Comparison of ENCODE assay signal across 8 cellular contexts in genomic region chr6:34248727-34249468, GRCh38. TPM values are rescaled to one million over a fixed set of nuclear protein-coding genes. Genes with fewer than 3 reads are reported as not detected.
DNase-seq lines count a peak whose midpoint lies in the region; ATAC-seq, FAIRE-seq and TF ChIP-seq lines count a peak whose summit lies in the region.

SMIM29 (minus strand) TSS chr6:34249006; CDS start chr6:34247791, 1,215 bp downstream.

- no peak for FAIRE-seq in astrocyte (lab: Jason Lieb, UNC)

- no peaks in the 10 kb centered on the region for H3K36me3 ChIP-seq in astrocyte (ENCODE audit: insufficient read depth, low read length)

- peak; percentile 74 for ATAC-seq in GM18502 (IDR thresholded peaks at IDR 0.05; ENCODE audit: poor library complexity, unreplicated experiment)
- ATAC-seq in HG02973 (IDR thresholded peaks at IDR 0.05; ENCODE audit: unreplicated experiment) = peak; percentile 76
- no peak for ATAC-seq in HG03469 (IDR thresholded peaks at IDR 0.05; ENCODE audit: unreplicated experiment)

- peak within 1 kb of the TSS; percentile 77 for H3K27ac Mint-ChIP-seq in astrocyte (ENCODE audit: unreplicated experiment)

- peak; percentile 84 for DNase-seq in NCI-H2029 treated with DMSO at 0.1 percent for 48 hours (lab: John Stamatoyannopoulos, UW)
- DNase-seq in T-helper 22 cell (ENCODE audit: low read depth) = peak; percentile 95
- peak; percentile 84 for DNase-seq in astrocyte (ENCODE audit: low read depth)
- peak; percentile 98 for DNase-seq in hepatic stellate cell (ENCODE audit: low spot score)
- DNase-seq in retina = peak; percentile 96

- peaks cover 18% of the 10 kb centered on the region for H3K79me2 ChIP-seq in astrocyte (ENCODE audit: insufficient read depth, low read length)

- H3K9me3 ChIP-seq in astrocyte (ENCODE audit: insufficient read depth, low read depth, low read length) = no peaks in the 10 kb centered on the region

- H3K27ac ChIP-seq in astrocyte (ENCODE audit: low read depth, low read length) = peak within 1 kb of the TSS; percentile 80

- H4K20me1 ChIP-seq in astrocyte (ENCODE audit: insufficient read depth, low read length) = peaks cover 2% of the 10 kb centered on the region

- H3K4me3 ChIP-seq in astrocyte (ENCODE audit: insufficient read depth, low read depth, low read length) = peak within 1 kb of the TSS; percentile 83

- TF ChIP-seq CTCF in astrocyte (IDR thresholded peaks at IDR 0.05; ENCODE audit: insufficient read depth, low read depth, low read length) = peak; percentile 30

- peaks cover 11% of the 10 kb centered on the region for H3K4me1 Mint-ChIP-seq in astrocyte (ENCODE audit: low read depth, unreplicated experiment)

- H2AFZ ChIP-seq in astrocyte (ENCODE audit: low read depth, low read length) = peak within 1 kb of the TSS; percentile 95

- H3K27me3 Mint-ChIP-seq in astrocyte (ENCODE audit: low read depth, unreplicated experiment) = no peaks in the 10 kb centered on the region

- H3K4me3 Mint-ChIP-seq in astrocyte (ENCODE audit: unreplicated experiment) = peak within 1 kb of the TSS; percentile 96

- peaks cover 1% of the 10 kb centered on the region for H3K9me3 Mint-ChIP-seq in astrocyte (ENCODE audit: unreplicated experiment)

- peak within 1 kb of the TSS; percentile 88 for H3K9ac ChIP-seq in astrocyte (ENCODE audit: low read length)

- H3K4me2 ChIP-seq in astrocyte (ENCODE audit: low read length) = peak within 1 kb of the TSS; percentile 97

- no peaks in the 10 kb centered on the region for H3K36me3 Mint-ChIP-seq in astrocyte (ENCODE audit: low read depth, unreplicated experiment)

- H3K27me3 ChIP-seq in astrocyte (ENCODE audit: insufficient read depth, low read length) = no peaks in the 10 kb centered on the region

- peaks cover 27% of the 10 kb centered on the region for H3K4me1 ChIP-seq in astrocyte (ENCODE audit: insufficient read depth, low read length)

RNA-seq across cellular contexts. Expression of gene SMIM29, which starts in this region (rescaled TPM):
- 11.1 and 13.9 TPM in 2 replicates for total RNA-seq in astrocyte
